In genomic region chr10:77029684-77030407, GRCh38 we compare ENCODE assay signal across 19 cellular contexts.
"Had no signal": no experiment of that assay in that cellular context is flagged by ENCODE, and none has a peak within 500 bp of the region (broad histone marks: within the 10 kb centered on the region; RNA-seq: fewer than 3 reads in every experiment).

No MANE protein-coding gene starts in this region.

- H3K27ac Mint-ChIP-seq: activated naive CD8-positive, alpha-beta T cell treated with anti-CD3 and anti-CD28 coated beads for 36 hours; activated T-helper 1 cell treated with anti-CD3 and anti-CD28 coated beads, Interleukin-12 subunit alpha, Interleukin-12 subunit beta, Interleukin-2, Interleukin-4 antibody, amounts not matched to agents 30 ng/mL and 10 ng/mL and 1 ng/mL, durations not matched to agents 14 hours and 24 hours and 36 hours; natural killer cell treated with Interleukin-12 subunit alpha and Interleukin-12 subunit beta and Interleukin-15 and Interleukin-18, amount 100 ng/mL, for 72 hours; T-cell had no signal

- H3K4me3 ChIP-seq: heart left ventricle, tibial artery had no signal

- H3K36me3 ChIP-seq: heart left ventricle, tibial artery had no signal

- H3K4me3 Mint-ChIP-seq: activated naive CD8-positive, alpha-beta T cell treated with anti-CD3 and anti-CD28 coated beads for 36 hours; activated T-helper 1 cell treated with anti-CD3 and anti-CD28 coated beads, Interleukin-12 subunit alpha, Interleukin-12 subunit beta, Interleukin-2, Interleukin-4 antibody, amounts not matched to agents 30 ng/mL and 10 ng/mL and 1 ng/mL, durations not matched to agents 14 hours and 24 hours and 36 hours; brain; central memory CD8-positive, alpha-beta T cell; natural killer cell treated with Interleukin-12 subunit alpha and Interleukin-12 subunit beta and Interleukin-15 and Interleukin-18, amount 100 ng/mL, for 72 hours; T-cell had no signal

- ATAC-seq: heart left ventricle; natural killer cell treated with Interleukin-12 subunit alpha and Interleukin-12 subunit beta and Interleukin-15 and Interleukin-18, amount 100 ng/mL, for 72 hours; T-cell had no signal

- DNase-seq: activated CD4-positive, CD25-positive, alpha-beta regulatory T cell treated with anti-CD3 and anti-CD28 coated beads, Interleukin-2, amount 50 U/mL, for 72 hours; activated naive CD8-positive, alpha-beta T cell treated with anti-CD3 and anti-CD28 coated beads for 36 hours; amygdala; effector CD8-positive, alpha-beta T cell; heart left ventricle; mesendoderm; stimulated activated CD4-positive, alpha-beta T cell treated with anti-CD3 and anti-CD28 coated beads, Interleukin-15, amount 100 ng/mL, for 24 hours; stimulated activated CD4-positive, alpha-beta T cell treated with anti-CD3 and anti-CD28 coated beads, Interleukin-4, amount 100 ng/mL, for 1 hour; stimulated activated naive CD4-positive, alpha-beta T cell; T-cell; T-helper 9 cell; tibial artery had no signal

- H3K9me3 ChIP-seq: heart left ventricle, tibial artery had no signal

- H3K4me1 ChIP-seq: heart left ventricle had no signal

- H3K9me3 Mint-ChIP-seq: activated naive CD8-positive, alpha-beta T cell treated with anti-CD3 and anti-CD28 coated beads for 36 hours; activated T-helper 1 cell treated with anti-CD3 and anti-CD28 coated beads, Interleukin-12 subunit alpha, Interleukin-12 subunit beta, Interleukin-2, Interleukin-4 antibody, amounts not matched to agents 30 ng/mL and 10 ng/mL and 1 ng/mL, durations not matched to agents 14 hours and 24 hours and 36 hours; central memory CD8-positive, alpha-beta T cell; natural killer cell treated with Interleukin-12 subunit alpha and Interleukin-12 subunit beta and Interleukin-15 and Interleukin-18, amount 100 ng/mL, for 72 hours; T-cell had no signal

- FAIRE-seq: endothelial cell of umbilical vein, frontal cortex, urothelium cell line had no signal

- H3K4me1 Mint-ChIP-seq: activated naive CD8-positive, alpha-beta T cell treated with anti-CD3 and anti-CD28 coated beads for 36 hours; central memory CD8-positive, alpha-beta T cell had no signal

- H3K27ac ChIP-seq: heart left ventricle, tibial artery had no signal

- H3K27me3 ChIP-seq: tibial artery had no signal

- H3K36me3 Mint-ChIP-seq: activated naive CD8-positive, alpha-beta T cell treated with anti-CD3 and anti-CD28 coated beads for 36 hours; brain; natural killer cell treated with Interleukin-12 subunit alpha and Interleukin-12 subunit beta and Interleukin-15 and Interleukin-18, amount 100 ng/mL, for 72 hours; T-cell had no signal
